ENCODE assay signal across 11 cellular contexts in the genomic region with DNA sequence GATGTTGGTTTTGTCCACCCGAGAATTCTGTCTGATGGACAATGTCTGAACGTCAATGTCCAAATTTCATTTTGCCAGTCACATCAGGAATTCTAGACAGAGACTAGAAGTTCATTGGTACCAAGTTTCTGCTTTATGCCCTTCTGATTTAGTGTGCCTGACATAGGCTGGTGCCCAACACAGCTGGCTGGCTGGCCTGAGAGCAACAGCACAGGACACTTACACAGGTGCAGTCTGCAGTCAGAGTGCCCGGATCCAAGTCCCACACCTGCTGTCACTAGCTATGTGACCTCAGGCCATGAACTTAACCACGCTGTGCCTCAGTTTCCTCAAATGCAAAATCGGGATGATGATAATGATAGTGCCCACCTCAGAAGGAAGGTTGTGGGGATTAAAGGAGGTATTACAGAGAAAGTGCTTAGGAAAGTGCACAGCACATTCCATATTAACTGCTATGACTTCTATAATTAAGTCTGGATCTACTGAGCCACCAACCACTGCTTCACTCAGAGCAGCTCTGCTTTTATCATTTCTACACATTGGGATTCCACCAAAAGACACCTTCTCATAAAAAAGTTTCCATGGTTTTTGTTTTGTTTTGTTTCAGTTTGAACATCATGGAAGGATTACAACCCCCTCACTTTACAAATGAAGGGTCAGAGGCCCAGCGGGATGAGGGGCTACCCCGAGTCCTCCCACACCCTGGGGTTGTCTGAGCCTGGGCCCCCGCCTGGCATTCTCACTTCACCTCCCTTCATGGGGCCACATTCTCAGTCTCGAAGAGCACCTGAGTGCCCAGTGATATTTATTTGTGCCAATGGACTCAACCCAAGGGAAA.
DNase-seq lines count a peak whose midpoint lies in the region; ATAC-seq lines count a peak whose summit lies in the region.
"Had no signal": no experiment of that assay in that cellular context is flagged by ENCODE, and none has a peak within 500 bp of the region (broad histone marks: within the 10 kb centered on the region; RNA-seq: fewer than 3 reads in every experiment).

No MANE protein-coding gene starts in this region.

- intact Hi-C loops in activated CD4-positive, alpha-beta T cell treated with anti-CD3 and anti-CD28 coated beads for 36 hours (cut with DNase I, micrococcal nuclease): loop anchor here (1.0 to 5.0 kb wide), 10 partner anchors 27 to 253 kb away; a partner anchor contains a TSS
- intact Hi-C loops in Right ventricle myocardium inferior (cut with DNase I): no loop called here

- CTCF ChIA-PET in activated CD4-positive, alpha-beta T cell treated with anti-CD3 and anti-CD28 coated beads for 36 hours (lab: Charles Lee): interaction anchor here (0.6 to 1.6 kb wide), 8 partner anchors 9 to 154 kb away, joined by 3 to 6 read pairs (median 3); no protein-coding TSS in a partner anchor

- H3K4me3 Mint-ChIP-seq in activated CD4-positive, alpha-beta T cell treated with anti-CD3 and anti-CD28 coated beads for 36 hours: peak overlapping the region; percentile 39
- H3K4me3 Mint-ChIP-seq in T-helper 1 cell treated with Interleukin-12 subunit alpha and Interleukin-12 subunit beta and Interleukin-4 antibody, amounts not matched to agents 30 μg/mL and 1 μg/mL, for 36 hours: peak overlapping the region; percentile 55
- no peak overlapping the region for H3K4me3 Mint-ChIP-seq in activated naive CD8-positive, alpha-beta T cell treated with anti-CD3 and anti-CD28 coated beads for 36 hours
- peak overlapping the region; percentile 37 for H3K4me3 Mint-ChIP-seq in stimulated activated effector memory CD8-positive, alpha-beta T cell treated with anti-CD3 and anti-CD28 coated beads, Interleukin-12 subunit alpha, Interleukin-12 subunit beta, amount 100 ng/mL, for 72 hours
- H3K4me3 Mint-ChIP-seq: type B pancreatic cell had no signal

- H3K4me1 Mint-ChIP-seq in activated CD4-positive, alpha-beta T cell treated with anti-CD3 and anti-CD28 coated beads for 36 hours: peaks cover 44% of the 10 kb centered on the region
- peaks cover 56% of the 10 kb centered on the region for H3K4me1 Mint-ChIP-seq in T-helper 1 cell treated with Interleukin-12 subunit alpha and Interleukin-12 subunit beta and Interleukin-4 antibody, amounts not matched to agents 30 μg/mL and 1 μg/mL, for 36 hours (ENCODE audit: low read depth)
- H3K4me1 Mint-ChIP-seq in activated naive CD8-positive, alpha-beta T cell treated with anti-CD3 and anti-CD28 coated beads for 36 hours: peaks cover 35% of the 10 kb centered on the region
- peaks cover 33% of the 10 kb centered on the region for H3K4me1 Mint-ChIP-seq in stimulated activated effector memory CD8-positive, alpha-beta T cell treated with anti-CD3 and anti-CD28 coated beads, Interleukin-12 subunit alpha, Interleukin-12 subunit beta, amount 100 ng/mL, for 72 hours

- H3K27me3 Mint-ChIP-seq in activated CD4-positive, alpha-beta T cell treated with anti-CD3 and anti-CD28 coated beads for 36 hours: peaks cover 2% of the 10 kb centered on the region
- H3K27me3 Mint-ChIP-seq in T-helper 1 cell treated with Interleukin-12 subunit alpha and Interleukin-12 subunit beta and Interleukin-4 antibody, amounts not matched to agents 30 μg/mL and 1 μg/mL, for 36 hours (ENCODE audit: low read depth): no peaks in the 10 kb centered on the region
- H3K27me3 Mint-ChIP-seq in activated naive CD8-positive, alpha-beta T cell treated with anti-CD3 and anti-CD28 coated beads for 36 hours: peaks cover 11% of the 10 kb centered on the region

- peak; percentile 75 for DNase-seq in activated CD4-positive, alpha-beta T cell treated with anti-CD3 and anti-CD28 coated beads for 36 hours
- no peak for DNase-seq in activated CD4-positive, alpha-beta T cell treated with anti-CD3 and anti-CD28 coated beads, Interleukin-2, amount 50 U/mL, for 1 hour
- peak; percentile 58 for DNase-seq in activated naive CD8-positive, alpha-beta T cell treated with anti-CD3 and anti-CD28 coated beads for 36 hours
- DNase-seq in stimulated activated effector memory CD8-positive, alpha-beta T cell treated with anti-CD3 and anti-CD28 coated beads, Interleukin-12 subunit alpha, Interleukin-12 subunit beta, amount 100 ng/mL, for 72 hours (ENCODE audit: low spot score in 2 of 2): no peak
- DNase-seq in HUDEP-2 (lab: John Stamatoyannopoulos, UW; ENCODE audit: unreplicated experiment in 76 of 76): no peak
- no peak for DNase-seq in Right ventricle myocardium inferior (ENCODE audit: missing footprints)
- DNase-seq: nucleus accumbens had no signal

- peaks cover 9% of the 10 kb centered on the region for H3K36me3 Mint-ChIP-seq in activated CD4-positive, alpha-beta T cell treated with anti-CD3 and anti-CD28 coated beads for 36 hours (ENCODE audit: low read depth)
- peaks cover 19% of the 10 kb centered on the region for H3K36me3 Mint-ChIP-seq in T-helper 1 cell treated with Interleukin-12 subunit alpha and Interleukin-12 subunit beta and Interleukin-4 antibody, amounts not matched to agents 30 μg/mL and 1 μg/mL, for 36 hours (ENCODE audit: low read depth)
- peaks cover 10% of the 10 kb centered on the region for H3K36me3 Mint-ChIP-seq in activated naive CD8-positive, alpha-beta T cell treated with anti-CD3 and anti-CD28 coated beads for 36 hours
- no peaks in the 10 kb centered on the region for H3K36me3 Mint-ChIP-seq in stimulated activated effector memory CD8-positive, alpha-beta T cell treated with anti-CD3 and anti-CD28 coated beads, Interleukin-12 subunit alpha, Interleukin-12 subunit beta, amount 100 ng/mL, for 72 hours

- ATAC-seq in activated CD4-positive, alpha-beta T cell treated with anti-CD3 and anti-CD28 coated beads for 36 hours: peak; percentile 78
- peak; percentile 77 for ATAC-seq in stimulated activated effector memory CD8-positive, alpha-beta T cell treated with anti-CD3 and anti-CD28 coated beads, Interleukin-12 subunit alpha, Interleukin-12 subunit beta, amount 100 ng/mL, for 72 hours
- ATAC-seq in HG02870 (IDR thresholded peaks at IDR 0.05; ENCODE audit: unreplicated experiment) (no peak), Right ventricle myocardium inferior (no peak)
- ATAC-seq: A549 had no signal

- peaks cover 7% of the 10 kb centered on the region for H3K9me3 Mint-ChIP-seq in activated CD4-positive, alpha-beta T cell treated with anti-CD3 and anti-CD28 coated beads for 36 hours (ENCODE audit: low read depth)
- H3K9me3 Mint-ChIP-seq in T-helper 1 cell treated with Interleukin-12 subunit alpha and Interleukin-12 subunit beta and Interleukin-4 antibody, amounts not matched to agents 30 μg/mL and 1 μg/mL, for 36 hours: peaks cover 6% of the 10 kb centered on the region
- peaks cover 5% of the 10 kb centered on the region for H3K9me3 Mint-ChIP-seq in activated naive CD8-positive, alpha-beta T cell treated with anti-CD3 and anti-CD28 coated beads for 36 hours
- peaks cover 5% of the 10 kb centered on the region for H3K9me3 Mint-ChIP-seq in stimulated activated effector memory CD8-positive, alpha-beta T cell treated with anti-CD3 and anti-CD28 coated beads, Interleukin-12 subunit alpha, Interleukin-12 subunit beta, amount 100 ng/mL, for 72 hours
- H3K9me3 Mint-ChIP-seq: type B pancreatic cell had no signal

- POLR2A ChIA-PET in activated CD4-positive, alpha-beta T cell treated with anti-CD3 and anti-CD28 coated beads for 36 hours (lab: Charles Lee): interaction anchor here (0.6 to 1.4 kb wide), 9 partner anchors 77 to 403 kb away, joined by 3 to 7 read pairs (median 3); a partner anchor contains a TSS

- H3K27ac Mint-ChIP-seq in activated CD4-positive, alpha-beta T cell treated with anti-CD3 and anti-CD28 coated beads for 36 hours: peak overlapping the region; percentile 88
- H3K27ac Mint-ChIP-seq in T-helper 1 cell treated with Interleukin-12 subunit alpha and Interleukin-12 subunit beta and Interleukin-4 antibody, amounts not matched to agents 30 μg/mL and 1 μg/mL, for 36 hours: peak overlapping the region; percentile 79
- H3K27ac Mint-ChIP-seq in activated naive CD8-positive, alpha-beta T cell treated with anti-CD3 and anti-CD28 coated beads for 36 hours: peak overlapping the region; percentile 68
- peak overlapping the region; percentile 64 for H3K27ac Mint-ChIP-seq in stimulated activated effector memory CD8-positive, alpha-beta T cell treated with anti-CD3 and anti-CD28 coated beads, Interleukin-12 subunit alpha, Interleukin-12 subunit beta, amount 100 ng/mL, for 72 hours
- H3K27ac Mint-ChIP-seq: type B pancreatic cell had no signal

Comparison
In these comparisons a context has a peak if more than half of its experiments do, and no peak if none do; other contexts are left out.
1. DNase-seq: peak in activated CD4-positive, alpha-beta T cell treated with anti-CD3 and anti-CD28 coated beads for 36 hours (single experiment) and activated naive CD8-positive, alpha-beta T cell treated with anti-CD3 and anti-CD28 coated beads for 36 hours (single experiment); none in activated CD4-positive, alpha-beta T cell treated with anti-CD3 and anti-CD28 coated beads, Interleukin-2, amount 50 U/mL, for 1 hour (single experiment), stimulated activated effector memory CD8-positive, alpha-beta T cell treated with anti-CD3 and anti-CD28 coated beads, Interleukin-12 subunit alpha, Interleukin-12 subunit beta, amount 100 ng/mL, for 72 hours (0 of 2), HUDEP-2 (0 of 76) and Right ventricle myocardium inferior (single experiment).
2. ATAC-seq: peak in activated CD4-positive, alpha-beta T cell treated with anti-CD3 and anti-CD28 coated beads for 36 hours (single experiment) and stimulated activated effector memory CD8-positive, alpha-beta T cell treated with anti-CD3 and anti-CD28 coated beads, Interleukin-12 subunit alpha, Interleukin-12 subunit beta, amount 100 ng/mL, for 72 hours (single experiment); none in HG02870 (single experiment) and Right ventricle myocardium inferior (single experiment).
3. Peak in every context shown above with its lines, with median percentiles within 50 percentile points of each other: H3K27ac Mint-ChIP-seq.